ENCODE assay signal across 1 cellular context in genomic region chr1:15430787-15431570, GRCh38.
TF ChIP-seq lines count a peak whose summit lies in the region.

No MANE protein-coding gene starts in this region.

TF ChIP-seq in K562, 482 proteins besides CTCF, POLR2A, EP300 and RAD21 (continues in another document):
- TF ChIP-seq ARID2 (IDR thresholded peaks at IDR 0.05) (peak; percentile 90), POLR2B (IDR thresholded peaks at IDR 0.05; ENCODE audit: low read depth, partially characterized antibody) (peak; percentile 35), ZNF695 (CRISPR knock-in tag; IDR thresholded peaks at IDR 0.05) (no peak), STAG1 (CRISPR knock-in tag; IDR thresholded peaks at IDR 0.05; ENCODE audit: borderline replicate concordance) (peak; percentile 96), EGR1 (conservative IDR thresholded peaks at IDR 0.05) (0 out of 2 replicates have a peak, but pooled peaks have one; percentile 18), AFF1 (IDR thresholded peaks at IDR 0.05; ENCODE audit: low read depth in 1 of 2, partially characterized antibody in 2 of 2) (no peak), JUN (IDR thresholded peaks at IDR 0.05; ENCODE audit: borderline replicate concordance, low read depth, low read length) (no peak), JUN (CRISPR knock-in tag; IDR thresholded peaks at IDR 0.05; ENCODE audit: borderline replicate concordance) (no peak), DEAF1 (CRISPR knock-in tag; IDR thresholded peaks at IDR 0.05) (peak; percentile 76), TARDBP (IDR thresholded peaks at IDR 0.05) (no peak), BCL6 (CRISPR knock-in tag; IDR thresholded peaks at IDR 0.05) (no peak), PML (IDR thresholded peaks at IDR 0.05; ENCODE audit: low read length) (no peak), ZNF717 (CRISPR knock-in tag; IDR thresholded peaks at IDR 0.05) (no peak), HDAC8 (tag; IDR thresholded peaks at IDR 0.05) (no peak), KDM4B (IDR thresholded peaks at IDR 0.05; ENCODE audit: borderline replicate concordance in 2 of 2, low read depth in 1 of 2) (peak in 1 of 2 experiments; percentile 48; a peak in 1 of 4 replicates), NKRF (IDR thresholded peaks at IDR 0.05; ENCODE audit: borderline replicate concordance) (no peak), HDGF (IDR thresholded peaks at IDR 0.05) (peak; percentile 87; the same call in 1 of the 2 replicates), ZNF780A (CRISPR knock-in tag; IDR thresholded peaks at IDR 0.05) (no peak), SMC3 (conservative IDR thresholded peaks at IDR 0.05; ENCODE audit: insufficient read depth, low read depth, low read length) (peak; percentile 94), L3MBTL2 (IDR thresholded peaks at IDR 0.05) (peak; percentile 57), HOXB6 (CRISPR knock-in tag; IDR thresholded peaks at IDR 0.05; ENCODE audit: borderline replicate concordance) (no peak), TAF9B (IDR thresholded peaks at IDR 0.05; ENCODE audit: partially characterized antibody) (no peak), POU5F1 (IDR thresholded peaks at IDR 0.05; ENCODE audit: borderline replicate concordance, low read depth, low read length, partially characterized antibody) (no peak), BACH1 (tag; IDR thresholded peaks at IDR 0.05) (no peak), FOXP1 (CRISPR knock-in tag; IDR thresholded peaks at IDR 0.05) (no peak; the same call in 1 of the 2 replicates), ZKSCAN3 (CRISPR knock-in tag; IDR thresholded peaks at IDR 0.05) (no peak), ZNF551 (CRISPR knock-in tag; IDR thresholded peaks at IDR 0.05) (no peak), PURB (CRISPR knock-in tag; IDR thresholded peaks at IDR 0.05; ENCODE audit: low read depth) (no peak), RNF2 (IDR thresholded peaks at IDR 0.05) (no peak), NCOA6 (IDR thresholded peaks at IDR 0.05) (no peak), FOXK1 (CRISPR knock-in tag; IDR thresholded peaks at IDR 0.05; ENCODE audit: borderline replicate concordance) (no peak), FIP1L1 (IDR thresholded peaks at IDR 0.05; ENCODE audit: low read depth, low read length, poor library complexity, severe bottlenecking) (no peak), KLF16 (IDR thresholded peaks at IDR 0.05) (peak; percentile 49; the same call in 1 of the 2 replicates), NEUROD1 (IDR thresholded peaks at IDR 0.05; ENCODE audit: borderline replicate concordance, low read depth, low read length, partially characterized antibody) (peak; percentile 19), E2F6 (IDR thresholded peaks at IDR 0.05; ENCODE audit: borderline replicate concordance in 1 of 2, extremely low read depth in 1 of 2, insufficient read depth in 1 of 2, insufficient read length in 1 of 2, low read depth in 1 of 2, low read length in 1 of 2, poor library complexity in 1 of 2, severe bottlenecking in 1 of 2) (peak in 1 of 2 experiments; percentile 26), ZNF655 (CRISPR knock-in tag; IDR thresholded peaks at IDR 0.05) (no peak), TAL1 (IDR thresholded peaks at IDR 0.05) (no peak), HIVEP1 (CRISPR knock-in tag; IDR thresholded peaks at IDR 0.05) (no peak), JUND (IDR thresholded peaks at IDR 0.05; ENCODE audit: borderline replicate concordance, low read depth, low read length) (peak; percentile 37; the same call in 1 of the 2 replicates), JUND (tag; IDR thresholded peaks at IDR 0.05; ENCODE audit: borderline replicate concordance, low read depth, low read length) (no peak; the same call in 2 of the 3 replicates), MTA1 (IDR thresholded peaks at IDR 0.05; ENCODE audit: borderline replicate concordance) (no peak), ZNF57 (CRISPR knock-in tag; IDR thresholded peaks at IDR 0.05) (no peak)
- TF ChIP-seq, protein P1, sequence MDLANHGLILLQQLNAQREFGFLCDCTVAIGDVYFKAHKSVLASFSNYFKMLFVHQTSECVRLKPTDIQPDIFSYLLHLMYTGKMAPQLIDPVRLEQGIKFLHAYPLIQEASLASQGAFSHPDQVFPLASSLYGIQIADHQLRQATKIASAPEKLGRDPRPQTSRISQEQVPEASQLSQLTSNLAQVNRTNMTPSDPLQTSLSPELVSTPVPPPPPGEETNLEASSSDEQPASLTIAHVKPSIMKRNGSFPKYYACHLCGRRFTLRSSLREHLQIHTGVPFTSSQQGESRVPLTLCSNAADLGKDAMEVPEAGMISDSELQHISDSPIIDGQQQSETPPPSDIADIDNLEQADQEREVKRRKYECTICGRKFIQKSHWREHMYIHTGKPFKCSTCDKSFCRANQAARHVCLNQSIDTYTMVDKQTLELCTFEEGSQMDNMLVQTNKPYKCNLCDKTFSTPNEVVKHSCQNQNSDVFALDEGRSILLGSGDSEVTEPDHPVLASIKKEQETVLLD (IDR thresholded peaks at IDR 0.05): 0 out of 2 replicates have a peak, but pooled peaks have one; percentile 32
- TF ChIP-seq, protein P2, sequence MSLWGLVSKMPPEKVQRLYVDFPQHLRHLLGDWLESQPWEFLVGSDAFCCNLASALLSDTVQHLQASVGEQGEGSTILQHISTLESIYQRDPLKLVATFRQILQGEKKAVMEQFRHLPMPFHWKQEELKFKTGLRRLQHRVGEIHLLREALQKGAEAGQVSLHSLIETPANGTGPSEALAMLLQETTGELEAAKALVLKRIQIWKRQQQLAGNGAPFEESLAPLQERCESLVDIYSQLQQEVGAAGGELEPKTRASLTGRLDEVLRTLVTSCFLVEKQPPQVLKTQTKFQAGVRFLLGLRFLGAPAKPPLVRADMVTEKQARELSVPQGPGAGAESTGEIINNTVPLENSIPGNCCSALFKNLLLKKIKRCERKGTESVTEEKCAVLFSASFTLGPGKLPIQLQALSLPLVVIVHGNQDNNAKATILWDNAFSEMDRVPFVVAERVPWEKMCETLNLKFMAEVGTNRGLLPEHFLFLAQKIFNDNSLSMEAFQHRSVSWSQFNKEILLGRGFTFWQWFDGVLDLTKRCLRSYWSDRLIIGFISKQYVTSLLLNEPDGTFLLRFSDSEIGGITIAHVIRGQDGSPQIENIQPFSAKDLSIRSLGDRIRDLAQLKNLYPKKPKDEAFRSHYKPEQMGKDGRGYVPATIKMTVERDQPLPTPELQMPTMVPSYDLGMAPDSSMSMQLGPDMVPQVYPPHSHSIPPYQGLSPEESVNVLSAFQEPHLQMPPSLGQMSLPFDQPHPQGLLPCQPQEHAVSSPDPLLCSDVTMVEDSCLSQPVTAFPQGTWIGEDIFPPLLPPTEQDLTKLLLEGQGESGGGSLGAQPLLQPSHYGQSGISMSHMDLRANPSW (CRISPR knock-in tag; IDR thresholded peaks at IDR 0.05): no peak
- TF ChIP-seq, protein P3, sequence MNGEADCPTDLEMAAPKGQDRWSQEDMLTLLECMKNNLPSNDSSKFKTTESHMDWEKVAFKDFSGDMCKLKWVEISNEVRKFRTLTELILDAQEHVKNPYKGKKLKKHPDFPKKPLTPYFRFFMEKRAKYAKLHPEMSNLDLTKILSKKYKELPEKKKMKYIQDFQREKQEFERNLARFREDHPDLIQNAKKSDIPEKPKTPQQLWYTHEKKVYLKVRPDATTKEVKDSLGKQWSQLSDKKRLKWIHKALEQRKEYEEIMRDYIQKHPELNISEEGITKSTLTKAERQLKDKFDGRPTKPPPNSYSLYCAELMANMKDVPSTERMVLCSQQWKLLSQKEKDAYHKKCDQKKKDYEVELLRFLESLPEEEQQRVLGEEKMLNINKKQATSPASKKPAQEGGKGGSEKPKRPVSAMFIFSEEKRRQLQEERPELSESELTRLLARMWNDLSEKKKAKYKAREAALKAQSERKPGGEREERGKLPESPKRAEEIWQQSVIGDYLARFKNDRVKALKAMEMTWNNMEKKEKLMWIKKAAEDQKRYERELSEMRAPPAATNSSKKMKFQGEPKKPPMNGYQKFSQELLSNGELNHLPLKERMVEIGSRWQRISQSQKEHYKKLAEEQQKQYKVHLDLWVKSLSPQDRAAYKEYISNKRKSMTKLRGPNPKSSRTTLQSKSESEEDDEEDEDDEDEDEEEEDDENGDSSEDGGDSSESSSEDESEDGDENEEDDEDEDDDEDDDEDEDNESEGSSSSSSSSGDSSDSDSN (IDR thresholded peaks at IDR 0.05; ENCODE audit: borderline replicate concordance in 1 of 2, low read depth in 2 of 2, low read length in 2 of 2): no peak
- TF ChIP-seq, protein P4, sequence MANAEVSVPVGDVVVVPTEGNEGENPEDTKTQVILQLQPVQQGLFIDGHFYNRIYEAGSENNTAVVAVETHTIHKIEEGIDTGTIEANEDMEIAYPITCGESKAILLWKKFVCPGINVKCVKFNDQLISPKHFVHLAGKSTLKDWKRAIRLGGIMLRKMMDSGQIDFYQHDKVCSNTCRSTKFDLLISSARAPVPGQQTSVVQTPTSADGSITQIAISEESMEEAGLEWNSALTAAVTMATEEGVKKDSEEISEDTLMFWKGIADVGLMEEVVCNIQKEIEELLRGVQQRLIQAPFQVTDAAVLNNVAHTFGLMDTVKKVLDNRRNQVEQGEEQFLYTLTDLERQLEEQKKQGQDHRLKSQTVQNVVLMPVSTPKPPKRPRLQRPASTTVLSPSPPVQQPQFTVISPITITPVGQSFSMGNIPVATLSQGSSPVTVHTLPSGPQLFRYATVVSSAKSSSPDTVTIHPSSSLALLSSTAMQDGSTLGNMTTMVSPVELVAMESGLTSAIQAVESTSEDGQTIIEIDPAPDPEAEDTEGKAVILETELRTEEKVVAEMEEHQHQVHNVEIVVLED (CRISPR knock-in tag; IDR thresholded peaks at IDR 0.05): no peak
